17 cellular contexts compared by ENCODE assay signal in genomic region chr13:112955271-112955937, GRCh38. TPM values are rescaled to one million over a fixed set of nuclear protein-coding genes. Genes with fewer than 3 reads are reported as not detected.
DNase-seq lines count a peak whose midpoint lies in the region; ATAC-seq, FAIRE-seq and TF ChIP-seq lines count a peak whose summit lies in the region.
"Had no signal": no experiment of that assay in that cellular context is flagged by ENCODE, and none has a peak within 500 bp of the region (broad histone marks: within the 10 kb centered on the region; RNA-seq: fewer than 3 reads in every experiment).

No MANE protein-coding gene starts in this region.

- H3K27ac ChIP-seq in HepG2 (ENCODE audit: extremely low read length, insufficient read depth, low read length) (no peak overlapping the region), neural cell (ENCODE audit: low read length) (peak overlapping the region; percentile 72), transverse colon (no peak overlapping the region), mammary epithelial cell (ENCODE audit: insufficient read depth, low read depth, low read length) (no peak overlapping the region)

- POLR2A ChIA-PET in HepG2 (lab: Yijun Ruan, JAX), result interaction anchor here (1.1 to 1.5 kb wide), 2 partner anchors 14 to 29 kb away, joined by 3 to 4 read pairs; no protein-coding TSS in a partner anchor

- no peak overlapping the region for H3K9ac ChIP-seq in HepG2 (ENCODE audit: insufficient read depth, low read depth, low read length)
- peak overlapping the region; percentile 50 for H3K9ac ChIP-seq in neural cell (ENCODE audit: low read length)
- no peak overlapping the region for H3K9ac ChIP-seq in mammary epithelial cell (ENCODE audit: insufficient read depth, low read length)

- no peak for DNase-seq in HepG2 (ENCODE audit: low spot score)
- DNase-seq in posterior vena cava (ENCODE audit: low spot score), result peak; percentile 35
- DNase-seq in transverse colon, result peak; percentile 1
- DNase-seq in GM12891 (ENCODE audit: insufficient read length, low spot score), result no peak
- DNase-seq in mammary epithelial cell, result no peak
- DNase-seq in NCI-H524 (lab: John Stamatoyannopoulos, UW), result no peak
- DNase-seq: ACHN; BE2C; C1 segment of cervical spinal cord; CD4-positive, CD25-positive, alpha-beta regulatory T cell; GOT3; H7 had no signal

- no peak for ATAC-seq in HepG2

- TF ChIP-seq EP300 in HepG2 (IDR thresholded peaks at IDR 0.05; ENCODE audit: low read depth in 2 of 2, low read length in 2 of 2), result no peak
- no peak for TF ChIP-seq EP300 in HepG2 (CRISPR knock-in tag; IDR thresholded peaks at IDR 0.05; ENCODE audit: borderline replicate concordance)
- TF ChIP-seq EP300 in neural cell (conservative IDR thresholded peaks at IDR 0.05; ENCODE audit: poor library complexity, severe bottlenecking), result no peak
- no peak for TF ChIP-seq EP300 in transverse colon (IDR thresholded peaks at IDR 0.05; ENCODE audit: low read depth)

- H3K36me3 ChIP-seq in HepG2 (replicated peaks in 1 of 2; ENCODE audit: control insufficient read depth in 1 of 2, insufficient read depth in 2 of 2, low read length in 2 of 2), result no peaks in the 10 kb centered on the region
- no peaks in the 10 kb centered on the region for H3K36me3 ChIP-seq in neural cell (ENCODE audit: insufficient read depth, low read length)
- no peaks in the 10 kb centered on the region for H3K36me3 ChIP-seq in transverse colon
- H3K36me3 ChIP-seq in mammary epithelial cell (ENCODE audit: insufficient read depth, low read length), result no peaks in the 10 kb centered on the region
- H3K36me3 ChIP-seq: BE2C had no signal

- TF ChIP-seq CTCF in HepG2 (CRISPR knock-in tag; IDR thresholded peaks at IDR 0.05) (no peak), neural cell (IDR thresholded peaks at IDR 0.05; ENCODE audit: poor library complexity, severe bottlenecking) (no peak), transverse colon (IDR thresholded peaks at IDR 0.05) (no peak), mammary epithelial cell (conservative IDR thresholded peaks at IDR 0.05 in 1 of 2, IDR thresholded peaks at IDR 0.05 in 1 of 2; ENCODE audit: extremely low read depth in 1 of 2, insufficient read depth in 1 of 2, low read depth in 1 of 2, low read length in 2 of 2) (no peak)

- BruUV-seq in HepG2 (replicated peaks; lab: Mats Ljungman, UMichigan), result no TSS peak
- BruUV-seq in mammary epithelial cell (replicated peaks; lab: Mats Ljungman, UMichigan), result no TSS peak

- no peak overlapping the region for H3K4me3 ChIP-seq in HepG2 (replicated peaks in 1 of 3; ENCODE audit: insufficient read depth in 1 of 3, low read depth in 2 of 3, low read length in 3 of 3)
- H3K4me3 ChIP-seq in neural cell (ENCODE audit: low read length), result no peak overlapping the region
- no peak overlapping the region for H3K4me3 ChIP-seq in transverse colon
- no peak overlapping the region for H3K4me3 ChIP-seq in mammary epithelial cell (replicated peaks in 1 of 3; ENCODE audit: insufficient read depth in 1 of 3, low read depth in 2 of 3, low read length in 3 of 3)

- H3K79me2 ChIP-seq in HepG2 (ENCODE audit: insufficient read depth, low read length) (peaks cover 3% of the 10 kb centered on the region), neural cell (replicated peaks; ENCODE audit: insufficient read depth, low read length) (no peaks in the 10 kb centered on the region), mammary epithelial cell (ENCODE audit: insufficient read depth, low read length) (no peaks in the 10 kb centered on the region)

- H2AFZ ChIP-seq in HepG2 (ENCODE audit: low read length), result no peak overlapping the region
- no peak overlapping the region for H2AFZ ChIP-seq in neural cell (ENCODE audit: low read depth, low read length)
- H2AFZ ChIP-seq in mammary epithelial cell (ENCODE audit: low read depth, low read length), result no peak overlapping the region

- H3K27me3 ChIP-seq in HepG2 (ENCODE audit: control insufficient read depth in 1 of 2, insufficient read depth in 2 of 2, low read length in 2 of 2), result no peaks in the 10 kb centered on the region
- H3K27me3 ChIP-seq in neural cell (ENCODE audit: insufficient read depth, low read depth, low read length), result no peaks in the 10 kb centered on the region
- H3K27me3 ChIP-seq in transverse colon, result no peaks in the 10 kb centered on the region
- H3K27me3 ChIP-seq in mammary epithelial cell (ENCODE audit: insufficient read depth, low read length), result no peaks in the 10 kb centered on the region
- H3K27me3 ChIP-seq: BE2C had no signal

- in situ Hi-C loops in HepG2 (cut with HindIII; ENCODE audit: extremely low pct_ligation_motif_present, low pct_unique_long_range_greater_than_20kb), result no loop called here
- in situ Hi-C loops in transverse colon (cut with MboI; ENCODE audit: low pct_ligation_motif_present in 1 of 4, low pct_unique_long_range_greater_than_20kb in 1 of 4, low sequenced_read_pairs in 3 of 4), result loop anchor here in 1 of 4 donors (25.0 kb wide), 1 partner anchor 432 kb away; no protein-coding TSS in a partner anchor
- in situ Hi-C loops in mammary epithelial cell (cut with MboI; ENCODE audit: low sequenced_read_pairs in 2 of 2), result no loop called here

- dilution Hi-C loops in mammary epithelial cell (cut with HindIII; ENCODE audit: low sequenced_read_pairs), result no loop called here

- 97% methylated on average over 14 of the region's 15 CpGs for WGBS in HepG2 (ENCODE audit: low lambda C conversion rate)
- 81 to 84% methylated on average over 5 to 15 of the region's 15 CpGs for WGBS in transverse colon (ENCODE audit: low coverage in 1 of 2), 2 donors
- 78% methylated on average over 11 of the region's 15 CpGs for WGBS in mammary epithelial cell (ENCODE audit: low coverage, missing lambda C conversion rate)

- H3K9me3 ChIP-seq in HepG2 (ENCODE audit: low read length), result no peaks in the 10 kb centered on the region
- no peaks in the 10 kb centered on the region for H3K9me3 ChIP-seq in neural cell (ENCODE audit: low read length)
- no peaks in the 10 kb centered on the region for H3K9me3 ChIP-seq in transverse colon
- no peaks in the 10 kb centered on the region for H3K9me3 ChIP-seq in mammary epithelial cell (replicated peaks; ENCODE audit: insufficient read depth, low read length)
- H3K9me3 ChIP-seq: BE2C, Caco-2 had no signal

- H4K20me1 ChIP-seq in HepG2 (ENCODE audit: insufficient read depth, low read length) (peaks cover 4% of the 10 kb centered on the region; the same call in 1 of the 2 replicates), neural cell (ENCODE audit: insufficient read depth) (no peaks in the 10 kb centered on the region), mammary epithelial cell (ENCODE audit: insufficient read depth, low read length) (no peaks in the 10 kb centered on the region)

- H3F3A ChIP-seq in neural cell (ENCODE audit: insufficient read depth, low read length, poor library complexity, severe bottlenecking), result no peaks in the 10 kb centered on the region

- TF ChIP-seq POLR2A in HepG2 (IDR thresholded peaks at IDR 0.05; ENCODE audit: insufficient read depth in 1 of 2, low read depth in 2 of 2, low read length in 2 of 2) (no peak), transverse colon (IDR thresholded peaks at IDR 0.05) (no peak), GM12891 (IDR thresholded peaks at IDR 0.05; ENCODE audit: low read depth, low read length) (no peak)

- H3K4me1 ChIP-seq in HepG2 (ENCODE audit: insufficient read depth, low read length) (peaks cover 98% of the 10 kb centered on the region), transverse colon (no peaks in the 10 kb centered on the region), mammary epithelial cell (ENCODE audit: insufficient read depth, low read length) (no peaks in the 10 kb centered on the region)
- H3K4me1 ChIP-seq: BE2C had no signal

- H3K9me2 ChIP-seq in neural cell (ENCODE audit: insufficient read depth, low read length), result no peaks in the 10 kb centered on the region

- H3K4me2 ChIP-seq in HepG2 (ENCODE audit: low read depth, low read length) (no peak overlapping the region), neural cell (ENCODE audit: low read length) (no peak overlapping the region), mammary epithelial cell (ENCODE audit: insufficient read depth, low read depth, low read length) (no peak overlapping the region)

- intact Hi-C loops in HepG2 (cut with micrococcal nuclease; ENCODE audit: unreplicated experiment), result no loop called here
- intact Hi-C loops in posterior vena cava (cut with DNase I), result no loop called here
- intact Hi-C loops in transverse colon (cut with DNase I; ENCODE audit: low total_unique reads), result no loop called here
- intact Hi-C loops in mammary epithelial cell (cut with micrococcal nuclease), result no loop called here

- FAIRE-seq in HepG2 (lab: Jason Lieb, UNC), result no peak
- no peak for FAIRE-seq in GM12891 (lab: Jason Lieb, UNC)
- FAIRE-seq: A204.1, D721Med, G401.6 had no signal

- CTCF ChIA-PET in HepG2 (lab: Yijun Ruan, JAX; ENCODE audit: low intra/inter-chr PET ratio, low total read pairs) (no interaction called here), mammary epithelial cell (lab: Charles Lee; ENCODE audit: low non-redundant PET) (no interaction called here)

- TF ChIP-seq RAD21 in HepG2 (CRISPR knock-in tag; IDR thresholded peaks at IDR 0.05) (no peak), neural cell (conservative IDR thresholded peaks at IDR 0.05) (no peak)

RNA-seq across cellular contexts. Expression of gene MCF2L, which starts 13.6 kb away (rescaled TPM):
- total RNA-seq in HepG2 (2016; rRNA removed; fragmentation: Illumina TruSeq; extraction: Trizol), result 13.7 and 19.4 TPM in 2 replicates
- total RNA-seq in HepG2 (2016; cell fraction: cytosol; rRNA removed; fragmentation: Illumina TruSeq; extraction: Trizol; ENCODE audit: low read depth), result 2.3 and 3.4 TPM in 2 replicates
- total RNA-seq in HepG2 (2016; cell fraction: insoluble cytoplasmic fraction; rRNA removed; fragmentation: Illumina TruSeq; extraction: Trizol), result 10.9 and 20.3 TPM in 2 replicates
- total RNA-seq in HepG2 (2016; cell fraction: membrane; rRNA removed; fragmentation: Illumina TruSeq; extraction: Trizol), result 5.5 and 5.6 TPM in 2 replicates
- 24.6 and 25.3 TPM in 2 replicates for total RNA-seq in HepG2 (2016; cell fraction: nucleus; rRNA removed; fragmentation: Illumina TruSeq; extraction: Trizol)
- polyA plus RNA-seq in HepG2 (2011; rRNA removed), result 28.4 and 33.6 TPM in 2 replicates
- polyA plus RNA-seq in HepG2 (2011; cell fraction: cytosol; rRNA removed), result 13.6 and 15.2 TPM in 2 replicates
- 196 and 262 TPM in 2 replicates for polyA plus RNA-seq in HepG2 (2011; cell fraction: nucleus; rRNA removed)
- polyA plus RNA-seq in HepG2 (2012), result 26.3 and 28.9 TPM in 2 replicates
- polyA plus RNA-seq in HepG2 (2016; cell fraction: cytosol; fragmentation: Illumina TruSeq; extraction: Trizol; ENCODE audit: low read depth), result 1.1 and 1.3 TPM in 2 replicates
- polyA plus RNA-seq in HepG2 (2016; cell fraction: insoluble cytoplasmic fraction; fragmentation: Illumina TruSeq; extraction: Trizol; ENCODE audit: low read depth), result 10.3 and 10.5 TPM in 2 replicates
- 1.6 and 2.4 TPM in 2 replicates for polyA plus RNA-seq in HepG2 (2016; cell fraction: membrane; fragmentation: Illumina TruSeq; extraction: Trizol; ENCODE audit: low read depth)
- polyA plus RNA-seq in HepG2 (2016; cell fraction: nucleus; fragmentation: Illumina TruSeq; extraction: Trizol; ENCODE audit: insufficient read depth, low read depth), result 57.7 and 66.1 TPM in 2 replicates
- 39.0 and 75.0 TPM in 2 replicates for polyA minus RNA-seq in HepG2 (2011; rRNA and poly(A)+ RNA removed; ENCODE audit: low replicate concordance)
- polyA minus RNA-seq in HepG2 (2011; cell fraction: cytosol; rRNA and poly(A)+ RNA removed), result 16.7 and 21.1 TPM in 2 replicates
- polyA minus RNA-seq in HepG2 (2011; cell fraction: nucleus; rRNA and poly(A)+ RNA removed), result 89.5 and 90.6 TPM in 2 replicates
- polyA plus RNA-seq in neural cell, result 88.0 and 95.2 TPM in 2 replicates
- polyA minus RNA-seq in neural cell, result 123 and 129 TPM in 2 replicates
- total RNA-seq in posterior vena cava, result 10 to 100 TPM; 28.6 to 33.1 TPM
- 100 to 1,000 TPM in 2 of 4 donors, 10 to 100 TPM in 2; 62.1 to 186 (median 91.3) TPM for total RNA-seq in transverse colon
- 1.2 TPM for polyA plus RNA-seq in GM12891 (2012; ENCODE audit: low read depth, missing spikeins)
- under 1 TPM in 1 of 2 donors, not detected in 1; 0.33 TPM for total RNA-seq in mammary epithelial cell
- polyA plus RNA-seq in mammary epithelial cell, result 0.10 TPM
- polyA minus RNA-seq in mammary epithelial cell, result not detected

Comparison
In these comparisons a context has a peak if more than half of its experiments do, and no peak if none do; other contexts are left out.
1. DNase-seq: peak in posterior vena cava (single experiment) and transverse colon (single experiment); none in HepG2 (single experiment), GM12891 (single experiment), mammary epithelial cell (single experiment) and NCI-H524 (0 of 2).